In the genomic region with DNA sequence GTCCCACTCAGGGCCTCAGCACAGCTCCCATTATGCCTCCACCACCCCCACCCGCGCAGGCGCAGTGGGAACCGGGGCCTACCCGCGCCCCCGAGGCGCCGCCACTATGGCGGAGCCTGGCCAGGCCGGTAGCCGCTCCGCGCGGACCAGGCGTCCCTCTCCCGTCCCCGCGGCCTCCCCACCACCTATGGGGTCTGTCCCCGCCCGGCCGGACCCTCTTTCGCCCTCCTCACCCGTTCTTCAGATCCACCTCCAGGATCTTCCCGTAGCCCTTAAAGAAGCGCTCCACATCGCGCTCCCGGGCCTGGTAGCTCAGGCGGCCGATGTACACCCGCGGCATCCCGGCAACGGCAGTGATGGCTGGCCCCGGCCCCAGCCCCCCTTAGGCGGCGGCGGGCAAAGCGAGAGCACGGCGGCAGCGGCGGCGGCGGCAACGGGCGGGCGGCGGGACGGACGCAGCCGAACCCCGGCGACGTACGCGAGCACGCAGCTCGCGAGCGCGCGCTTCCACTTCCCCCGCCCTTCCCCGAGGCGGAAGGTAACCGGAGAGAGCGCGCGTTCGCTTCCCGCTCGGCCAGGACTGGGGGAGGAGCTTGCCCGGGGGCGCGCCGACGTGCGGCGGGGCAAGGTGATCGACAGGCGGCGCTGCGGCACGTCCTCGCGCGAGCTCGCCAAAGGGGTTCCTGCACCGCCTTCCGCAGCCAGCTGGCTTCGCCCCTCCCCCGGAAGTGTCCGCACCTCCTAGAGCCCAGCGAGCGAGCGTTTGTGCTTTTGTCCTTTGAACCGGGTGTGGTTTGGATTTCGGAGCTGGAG, we compare ENCODE assay signal across 8 cellular contexts. TPM values are rescaled to one million over a fixed set of nuclear protein-coding genes. Genes with fewer than 3 reads are reported as not detected.
DNase-seq lines count a peak whose midpoint lies in the region; ATAC-seq and TF ChIP-seq lines count a peak whose summit lies in the region.

SRSF4 (minus strand) TSS at position 488 of the 813 bp plus-strand sequence; CDS start at position 340, 148 bp downstream.

- peaks cover 0 to 8% of the 10 kb centered on the region in 2 donors for H3K36me3 ChIP-seq in left lung

- no peaks in the 10 kb centered on the region for H3K27me3 ChIP-seq in CD4-positive, alpha-beta T cell (ENCODE audit: control insufficient read depth, insufficient read depth, low read length)
- H3K27me3 ChIP-seq in left lung, result no peaks in the 10 kb centered on the region

- no peaks in the 10 kb centered on the region for H3K9me3 ChIP-seq in CD4-positive, alpha-beta T cell (ENCODE audit: control insufficient read depth, low read length)
- H3K9me3 ChIP-seq in left lung, result no peaks in the 10 kb centered on the region

- H3K27ac ChIP-seq in CD4-positive, alpha-beta T cell (ENCODE audit: low read depth, low read length), result peak within 1 kb of the TSS; percentile 97
- H3K27ac ChIP-seq in left lung, result peak within 1 kb of the TSS; percentile 100

- H3K27me3 Mint-ChIP-seq in CD4-positive, alpha-beta T cell, result no peaks in the 10 kb centered on the region
- no peaks in the 10 kb centered on the region for H3K27me3 Mint-ChIP-seq in dendritic cell treated with granulocyte-macrophage colony-stimulating factor and Interleukin-4, amounts not matched to agents 40 ng/mL and 50 ng/mL, for 4 days

- no peaks in the 10 kb centered on the region for H3K9me3 Mint-ChIP-seq in CD4-positive, alpha-beta T cell
- H3K9me3 Mint-ChIP-seq in dendritic cell treated with granulocyte-macrophage colony-stimulating factor and Interleukin-4, amounts not matched to agents 40 ng/mL and 50 ng/mL, for 4 days, result no peaks in the 10 kb centered on the region

- H3K4me1 ChIP-seq in left lung, result peaks cover 31 to 55% of the 10 kb centered on the region in 2 donors

- H3K4me3 Mint-ChIP-seq in CD4-positive, alpha-beta T cell, result peak within 1 kb of the TSS; percentile 97
- H3K4me3 Mint-ChIP-seq in dendritic cell treated with granulocyte-macrophage colony-stimulating factor and Interleukin-4, amounts not matched to agents 40 ng/mL and 50 ng/mL, for 4 days, result peak within 1 kb of the TSS; percentile 96

- CTCF ChIA-PET in CD4-positive, alpha-beta T cell (lab: Charles Lee), result interaction anchor here (0.5 to 2.9 kb wide), 16 partner anchors 12 to 853 kb away, joined by 3 to 26 read pairs (median 5); partner anchors contain the start of genes MECR, MED18, PTPRU and YTHDF2

- TF ChIP-seq CTCF in CD4-positive, alpha-beta T cell (IDR thresholded peaks at IDR 0.05), result peak; percentile 72
- peak; percentile 52 to 90 for TF ChIP-seq CTCF in left lung (IDR thresholded peaks at IDR 0.05)

- POLR2A ChIA-PET in CD4-positive, alpha-beta T cell (lab: Charles Lee), result interaction anchor here (0.5 to 2.8 kb wide), 41 partner anchors 9 to 1574 kb away, joined by 3 to 49 read pairs (median 6); partner anchors contain the start of genes EPB41, FAM76A, GMEB1 and MECR

- peak; percentile 89 for ATAC-seq in CD4-positive, alpha-beta T cell (ENCODE audit: poor library complexity)
- ATAC-seq in GM19397 (IDR thresholded peaks at IDR 0.05; ENCODE audit: unreplicated experiment), result peak; percentile 86
- ATAC-seq in HG03571 (IDR thresholded peaks at IDR 0.05; ENCODE audit: unreplicated experiment), result peak; percentile 83
- ATAC-seq in left lung, result peak; percentile 95

- H3K27ac Mint-ChIP-seq in CD4-positive, alpha-beta T cell, result peak within 1 kb of the TSS; percentile 93
- H3K27ac Mint-ChIP-seq in dendritic cell treated with granulocyte-macrophage colony-stimulating factor and Interleukin-4, amounts not matched to agents 40 ng/mL and 50 ng/mL, for 4 days, result peak within 1 kb of the TSS; percentile 91

- H3K36me3 Mint-ChIP-seq in CD4-positive, alpha-beta T cell (ENCODE audit: low read depth), result peaks cover 42% of the 10 kb centered on the region
- peaks cover 40% of the 10 kb centered on the region for H3K36me3 Mint-ChIP-seq in dendritic cell treated with granulocyte-macrophage colony-stimulating factor and Interleukin-4, amounts not matched to agents 40 ng/mL and 50 ng/mL, for 4 days (ENCODE audit: low read depth)

- DNase-seq in CD4-positive, alpha-beta T cell, result peak; percentile 97 to 99 (median 98)
- peak; percentile 91 for DNase-seq in NCI-H774 (lab: John Stamatoyannopoulos, UW)
- peak; percentile 97 to 98 for DNase-seq in activated CD4-positive, alpha-beta T cell treated with anti-CD3 and anti-CD28 coated beads, Interleukin-2, amount 50 U/mL, for 4 hours
- DNase-seq in left lung, result peak; percentile 99 to 100
- DNase-seq in stimulated activated CD4-positive, alpha-beta T cell treated with anti-CD3 and anti-CD28 coated beads, Interleukin-2, amount 100 ng/mL, for 48 hours, result peak; percentile 99

- H3K4me1 Mint-ChIP-seq in CD4-positive, alpha-beta T cell (ENCODE audit: low read depth), result peaks cover 50% of the 10 kb centered on the region
- peaks cover 43% of the 10 kb centered on the region for H3K4me1 Mint-ChIP-seq in dendritic cell treated with granulocyte-macrophage colony-stimulating factor and Interleukin-4, amounts not matched to agents 40 ng/mL and 50 ng/mL, for 4 days (ENCODE audit: low read depth)

- peak within 1 kb of the TSS; percentile 75 to 95 for H3K4me3 ChIP-seq in left lung

- intact Hi-C loops in CD4-positive, alpha-beta T cell (cut with DNase I, micrococcal nuclease), result loop anchor here (2.0 to 10.0 kb wide), 6 partner anchors 299 to 1087 kb away; partner anchors contain the start of genes TAF12 (in 2 of the 2) and YTHDF2 (in 1 of the 2)
- intact Hi-C loops in dendritic cell treated with granulocyte-macrophage colony-stimulating factor and Interleukin-4, amounts not matched to agents 40 ng/mL and 50 ng/mL, for 4 days (cut with micrococcal nuclease), result loop anchor here (1.0 kb wide), 1 partner anchor 21 kb away; no protein-coding TSS in a partner anchor
- intact Hi-C loops in left lung (cut with DNase I), result no loop called here

RNA-seq across cellular contexts. Expression of gene SRSF4, which starts in this region (rescaled TPM):
- 10 to 100 TPM; 89.2 to 93.4 TPM for total RNA-seq in CD4-positive, alpha-beta T cell
- 10 to 100 TPM; 66.0 to 70.0 TPM for total RNA-seq in left lung

Comparison
In these comparisons a context has a peak if more than half of its experiments do, and no peak if none do; other contexts are left out.
1. Peak in every context shown above with its lines: DNase-seq, ATAC-seq, H3K4me3 ChIP-seq and H3K27ac ChIP-seq.
2. intact Hi-C loops: an anchor here in CD4-positive, alpha-beta T cell (2.0 to 10.0 kb wide) and dendritic cell treated with granulocyte-macrophage colony-stimulating factor and Interleukin-4, amounts not matched to agents 40 ng/mL and 50 ng/mL, for 4 days (1.0 kb wide); none called in left lung.